ENCODE assay signal across 12 cellular contexts in genomic region chr9:85009251-85009650, GRCh38.
DNase-seq lines count a peak whose midpoint lies in the region; ATAC-seq and TF ChIP-seq lines count a peak whose summit lies in the region.
"Had no signal": no experiment of that assay in that cellular context is flagged by ENCODE, and none has a peak within 500 bp of the region (broad histone marks: within the 10 kb centered on the region; RNA-seq: fewer than 3 reads in every experiment).

No MANE protein-coding gene starts in this region.

- no peaks in the 10 kb centered on the region for H3K9me3 ChIP-seq in lower lobe of right lung
- H3K9me3 ChIP-seq: suprapubic skin had no signal

- no peak overlapping the region for H3K27ac ChIP-seq in lower lobe of right lung
- H3K27ac ChIP-seq: suprapubic skin had no signal

- no peaks in the 10 kb centered on the region for H3K36me3 ChIP-seq in lower lobe of right lung
- H3K36me3 ChIP-seq: suprapubic skin had no signal

- peak; percentile 18 for DNase-seq in GM13977 (ENCODE audit: low spot score)
- no peak for DNase-seq in activated T-cell treated with anti-CD3 and anti-CD28 coated beads for 4 hours
- no peak for DNase-seq in erythroblast (lab: John Stamatoyannopoulos, UW)
- DNase-seq in lower lobe of right lung: no peak
- no peak for DNase-seq in glomerular visceral epithelial cell (ENCODE audit: extremely low spot score)
- DNase-seq: activated T-cell treated with anti-CD3 and anti-CD28 coated beads, Interleukin-2, amount 50 U/mL, for 24 hours; NCI-H446 treated with DMSO at 0.1 percent for 48 hours; Right ventricle myocardium superior had no signal

- H3K4me1 ChIP-seq in lower lobe of right lung: no peaks in the 10 kb centered on the region
- H3K4me1 ChIP-seq: suprapubic skin had no signal

- in situ Hi-C loops in GM13977 (cut with MboI; ENCODE audit: low pct_unique_long_range_greater_than_20kb, low sequenced_read_pairs, unreplicated experiment): no loop called here

- TF ChIP-seq CTCF in GM13977 (IDR thresholded peaks at IDR 0.05; ENCODE audit: extremely low read depth, insufficient read depth, missing control alignments) (no peak), lower lobe of right lung (IDR thresholded peaks at IDR 0.05) (no peak)

- TF ChIP-seq POLR2A in erythroblast (IDR thresholded peaks at IDR 0.05; ENCODE audit: low read length): no peak

- ATAC-seq in GM19438 (IDR thresholded peaks at IDR 0.05; ENCODE audit: low read depth, unreplicated experiment) (peak; percentile 93), HG02759 (IDR thresholded peaks at IDR 0.05; ENCODE audit: unreplicated experiment) (peak; percentile 69), HG03520 (IDR thresholded peaks at IDR 0.05; ENCODE audit: unreplicated experiment) (peak; percentile 86), lower lobe of right lung (no peak)

- intact Hi-C loops in lower lobe of right lung (cut with DNase I): no loop called here

- no peak overlapping the region for H3K4me3 ChIP-seq in lower lobe of right lung
- H3K4me3 ChIP-seq: suprapubic skin had no signal

- H3K27me3 ChIP-seq in lower lobe of right lung (ENCODE audit: low read depth): no peaks in the 10 kb centered on the region
- H3K27me3 ChIP-seq: suprapubic skin had no signal

Comparison
In these comparisons a context has a peak if more than half of its experiments do, and no peak if none do; other contexts are left out.
1. ATAC-seq: peak in GM19438 (single experiment), HG02759 (single experiment) and HG03520 (single experiment); none in lower lobe of right lung (0 of 2).